Comparison of ENCODE assay signal across 1 cellular context in the genomic region with DNA sequence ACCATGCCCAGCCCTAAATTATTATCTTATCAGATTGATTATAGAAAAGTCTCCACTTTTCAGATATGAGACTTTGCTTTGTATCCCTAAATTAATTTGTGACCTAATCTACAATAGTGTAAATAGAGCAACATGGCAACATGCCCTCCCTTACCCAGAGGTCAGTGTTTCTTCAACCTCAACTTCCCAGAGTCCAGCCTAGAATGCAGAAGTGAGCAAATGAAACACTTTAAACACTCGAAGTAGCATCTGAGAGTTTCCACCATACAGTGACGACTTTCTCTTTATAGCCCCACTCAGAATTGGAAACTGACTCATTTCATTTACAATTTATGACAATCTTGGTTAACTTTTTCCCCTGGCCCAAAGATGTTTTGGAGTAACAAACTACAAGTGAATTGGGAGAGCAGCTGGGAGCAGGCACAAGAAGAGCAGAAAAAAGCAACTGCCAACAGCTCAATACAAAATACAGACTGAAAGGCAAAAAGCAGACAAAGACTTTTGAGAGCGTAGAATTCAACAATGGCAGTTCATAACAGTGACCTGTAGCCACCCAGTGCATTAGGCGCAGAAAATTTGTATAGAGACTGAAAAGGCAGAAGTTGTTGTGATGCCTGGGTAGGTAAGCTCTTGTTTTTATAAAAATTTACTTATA.
TF ChIP-seq lines count a peak whose summit lies in the region.

No MANE protein-coding gene starts in this region.

TF ChIP-seq in HCT116, 20 proteins besides CTCF, POLR2A, EP300 and RAD21 (continued from another document):
- TF ChIP-seq SRF (IDR thresholded peaks at IDR 0.05; ENCODE audit: low read depth) (no peak), SIN3A (IDR thresholded peaks at IDR 0.05; ENCODE audit: low read depth) (no peak), POLR2AphosphoS5 (IDR thresholded peaks at IDR 0.05; ENCODE audit: low read depth, low read length) (no peak), EZH2 (IDR thresholded peaks at IDR 0.05) (no peak), TCF7L2 (IDR thresholded peaks at IDR 0.05; ENCODE audit: borderline replicate concordance, extremely low read depth, insufficient read depth, insufficient read length) (no peak), CBX3 (IDR thresholded peaks at IDR 0.05; ENCODE audit: low read depth) (no peak)
